In the genomic region with DNA sequence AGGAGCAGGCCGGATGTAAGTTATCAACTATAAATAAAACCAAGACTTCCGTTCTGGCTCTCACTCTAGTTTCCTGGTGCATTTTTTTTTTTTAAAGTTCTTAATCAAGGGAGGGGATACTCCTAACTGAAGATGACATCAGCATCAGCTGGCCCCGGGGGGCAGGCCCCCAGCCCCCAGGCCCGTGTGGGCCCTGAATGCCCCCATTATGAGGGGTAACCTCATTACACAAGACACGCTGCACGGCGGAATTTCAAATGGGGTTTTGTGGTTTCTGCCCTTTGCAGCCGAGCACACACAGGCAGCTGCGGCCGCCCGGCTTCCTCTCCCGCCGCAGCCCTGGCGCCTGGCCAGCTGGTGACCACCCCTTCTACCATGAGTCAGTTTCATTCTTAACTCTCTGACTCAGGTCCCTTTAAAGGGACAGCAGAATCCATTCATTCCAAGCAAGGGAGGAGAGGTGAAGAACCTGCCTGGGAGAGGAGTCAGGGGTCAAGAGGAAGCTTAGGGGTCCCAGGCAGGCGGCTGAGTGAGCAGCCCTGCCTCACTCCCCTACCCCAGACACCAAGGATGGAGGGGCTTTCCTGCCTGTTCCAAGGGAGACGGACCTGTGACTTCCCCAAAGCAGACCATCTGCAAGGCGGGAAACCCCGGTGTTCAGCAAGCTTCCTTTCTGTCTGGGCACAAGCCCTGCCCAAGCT, we compare ENCODE assay signal across 1 cellular context.
TF ChIP-seq lines count a peak whose summit lies in the region.

No MANE protein-coding gene starts in this region.

TF ChIP-seq in K562, 482 proteins besides CTCF, POLR2A, EP300 and RAD21 (continued from another document and continues in another):
- TF ChIP-seq, protein P1, sequence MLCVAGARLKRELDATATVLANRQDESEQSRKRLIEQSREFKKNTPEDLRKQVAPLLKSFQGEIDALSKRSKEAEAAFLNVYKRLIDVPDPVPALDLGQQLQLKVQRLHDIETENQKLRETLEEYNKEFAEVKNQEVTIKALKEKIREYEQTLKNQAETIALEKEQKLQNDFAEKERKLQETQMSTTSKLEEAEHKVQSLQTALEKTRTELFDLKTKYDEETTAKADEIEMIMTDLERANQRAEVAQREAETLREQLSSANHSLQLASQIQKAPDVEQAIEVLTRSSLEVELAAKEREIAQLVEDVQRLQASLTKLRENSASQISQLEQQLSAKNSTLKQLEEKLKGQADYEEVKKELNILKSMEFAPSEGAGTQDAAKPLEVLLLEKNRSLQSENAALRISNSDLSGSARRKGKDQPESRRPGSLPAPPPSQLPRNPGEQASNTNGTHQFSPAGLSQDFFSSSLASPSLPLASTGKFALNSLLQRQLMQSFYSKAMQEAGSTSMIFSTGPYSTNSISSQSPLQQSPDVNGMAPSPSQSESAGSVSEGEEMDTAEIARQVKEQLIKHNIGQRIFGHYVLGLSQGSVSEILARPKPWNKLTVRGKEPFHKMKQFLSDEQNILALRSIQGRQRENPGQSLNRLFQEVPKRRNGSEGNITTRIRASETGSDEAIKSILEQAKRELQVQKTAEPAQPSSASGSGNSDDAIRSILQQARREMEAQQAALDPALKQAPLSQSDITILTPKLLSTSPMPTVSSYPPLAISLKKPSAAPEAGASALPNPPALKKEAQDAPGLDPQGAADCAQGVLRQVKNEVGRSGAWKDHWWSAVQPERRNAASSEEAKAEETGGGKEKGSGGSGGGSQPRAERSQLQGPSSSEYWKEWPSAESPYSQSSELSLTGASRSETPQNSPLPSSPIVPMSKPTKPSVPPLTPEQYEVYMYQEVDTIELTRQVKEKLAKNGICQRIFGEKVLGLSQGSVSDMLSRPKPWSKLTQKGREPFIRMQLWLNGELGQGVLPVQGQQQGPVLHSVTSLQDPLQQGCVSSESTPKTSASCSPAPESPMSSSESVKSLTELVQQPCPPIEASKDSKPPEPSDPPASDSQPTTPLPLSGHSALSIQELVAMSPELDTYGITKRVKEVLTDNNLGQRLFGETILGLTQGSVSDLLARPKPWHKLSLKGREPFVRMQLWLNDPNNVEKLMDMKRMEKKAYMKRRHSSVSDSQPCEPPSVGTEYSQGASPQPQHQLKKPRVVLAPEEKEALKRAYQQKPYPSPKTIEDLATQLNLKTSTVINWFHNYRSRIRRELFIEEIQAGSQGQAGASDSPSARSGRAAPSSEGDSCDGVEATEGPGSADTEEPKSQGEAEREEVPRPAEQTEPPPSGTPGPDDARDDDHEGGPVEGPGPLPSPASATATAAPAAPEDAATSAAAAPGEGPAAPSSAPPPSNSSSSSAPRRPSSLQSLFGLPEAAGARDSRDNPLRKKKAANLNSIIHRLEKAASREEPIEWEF (CRISPR knock-in tag; IDR thresholded peaks at IDR 0.05), result no peak
- TF ChIP-seq LEF1 (IDR thresholded peaks at IDR 0.05) (peak; percentile 81), EHMT2 (IDR thresholded peaks at IDR 0.05) (no peak), HDAC6 (IDR thresholded peaks at IDR 0.05; ENCODE audit: low read depth, low read length) (no peak), EGR1 (conservative IDR thresholded peaks at IDR 0.05) (no peak), TEAD4 (IDR thresholded peaks at IDR 0.05; ENCODE audit: low read length) (peak; percentile 74), TEAD4 (CRISPR knock-in tag; IDR thresholded peaks at IDR 0.05; ENCODE audit: borderline replicate concordance) (no peak), TBP (optimal IDR thresholded peaks at IDR 0.05; ENCODE audit: low read depth, low read length) (peak; percentile 6), KDM4B (IDR thresholded peaks at IDR 0.05; ENCODE audit: borderline replicate concordance in 2 of 2, low read depth in 1 of 2) (no peak), SIX5 (IDR thresholded peaks at IDR 0.05; ENCODE audit: borderline replicate concordance in 1 of 2, insufficient read depth in 1 of 2, low read depth in 1 of 2, low read length in 2 of 2) (no peak), NUFIP1 (IDR thresholded peaks at IDR 0.05; ENCODE audit: partially characterized antibody) (no peak), ZNF589 (CRISPR knock-in tag; IDR thresholded peaks at IDR 0.05; ENCODE audit: low read depth) (peak; percentile 75; the same call in 1 of the 2 replicates), SNRNP70 (optimal IDR thresholded peaks at IDR 0.05; ENCODE audit: low read depth, low read length) (no peak), CHD4 (IDR thresholded peaks at IDR 0.05; ENCODE audit: insufficient read depth, insufficient replicate concordance, low read depth, low read length, poor library complexity, severe bottlenecking) (no peak), SETDB1 (IDR thresholded peaks at IDR 0.05; ENCODE audit: low read length) (no peak), SIN3A (IDR thresholded peaks at IDR 0.05; ENCODE audit: borderline replicate concordance in 2 of 2, control insufficient read depth in 1 of 2, low read depth in 2 of 2, low read length in 2 of 2) (peak; percentile 66 to 70; a peak in 2 of 4 replicates), SMAD4 (CRISPR knock-in tag; conservative IDR thresholded peaks at IDR 0.05) (peak; percentile 84), ZNF830 (CRISPR knock-in tag; IDR thresholded peaks at IDR 0.05) (0 out of 2 replicates have a peak, but pooled peaks have one; percentile 49), NBN (IDR thresholded peaks at IDR 0.05; ENCODE audit: low read depth) (peak; percentile 67; the same call in 1 of the 2 replicates), DMBX1 (CRISPR knock-in tag; IDR thresholded peaks at IDR 0.05; ENCODE audit: borderline replicate concordance) (peak; percentile 58; the same call in 1 of the 2 replicates), ATF7 (IDR thresholded peaks at IDR 0.05) (peak; percentile 93), BRD4 (IDR thresholded peaks at IDR 0.05) (no peak; the same call in 1 of the 2 replicates), ZNF23 (CRISPR knock-in tag; IDR thresholded peaks at IDR 0.05) (no peak), NCOA1 (IDR thresholded peaks at IDR 0.05; ENCODE audit: low read depth) (peak; percentile 42; the same call in 1 of the 2 replicates), ZNF384 (IDR thresholded peaks at IDR 0.05; ENCODE audit: low read depth, low read length) (peak; percentile 87), PML (IDR thresholded peaks at IDR 0.05; ENCODE audit: low read length) (no peak), ETV1 (tag; conservative IDR thresholded peaks at IDR 0.05; ENCODE audit: low read depth) (peak; percentile 98), SMARCE1 (IDR thresholded peaks at IDR 0.05) (peak; percentile 84), TAF9B (IDR thresholded peaks at IDR 0.05; ENCODE audit: partially characterized antibody) (peak; percentile 95), ZC3H8 (IDR thresholded peaks at IDR 0.05) (no peak), MBD2 (IDR thresholded peaks at IDR 0.05; ENCODE audit: borderline replicate concordance, low read depth) (peak; percentile 40; the same call in 1 of the 2 replicates), RCOR1 (IDR thresholded peaks at IDR 0.05; ENCODE audit: borderline replicate concordance in 1 of 2, low read depth in 2 of 2, low read length in 2 of 2) (peak in 1 of 2 experiments; percentile 44; a peak in 1 of 4 replicates), HDAC2 (IDR thresholded peaks at IDR 0.05) (peak; percentile 83; the same call in 1 of the 2 replicates), PTBP1 (IDR thresholded peaks at IDR 0.05; ENCODE audit: low read depth, low read length) (no peak)
- TF ChIP-seq, protein P2, sequence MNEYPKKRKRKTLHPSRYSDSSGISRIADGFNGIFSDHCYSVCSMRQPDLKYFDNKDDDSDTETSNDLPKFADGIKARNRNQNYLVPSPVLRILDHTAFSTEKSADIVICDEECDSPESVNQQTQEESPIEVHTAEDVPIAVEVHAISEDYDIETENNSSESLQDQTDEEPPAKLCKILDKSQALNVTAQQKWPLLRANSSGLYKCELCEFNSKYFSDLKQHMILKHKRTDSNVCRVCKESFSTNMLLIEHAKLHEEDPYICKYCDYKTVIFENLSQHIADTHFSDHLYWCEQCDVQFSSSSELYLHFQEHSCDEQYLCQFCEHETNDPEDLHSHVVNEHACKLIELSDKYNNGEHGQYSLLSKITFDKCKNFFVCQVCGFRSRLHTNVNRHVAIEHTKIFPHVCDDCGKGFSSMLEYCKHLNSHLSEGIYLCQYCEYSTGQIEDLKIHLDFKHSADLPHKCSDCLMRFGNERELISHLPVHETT (CRISPR knock-in tag; conservative IDR thresholded peaks at IDR 0.05 in 1 of 2, IDR thresholded peaks at IDR 0.05 in 1 of 2), result no peak; a peak in 1 of 4 replicates
- TF ChIP-seq, protein P3, sequence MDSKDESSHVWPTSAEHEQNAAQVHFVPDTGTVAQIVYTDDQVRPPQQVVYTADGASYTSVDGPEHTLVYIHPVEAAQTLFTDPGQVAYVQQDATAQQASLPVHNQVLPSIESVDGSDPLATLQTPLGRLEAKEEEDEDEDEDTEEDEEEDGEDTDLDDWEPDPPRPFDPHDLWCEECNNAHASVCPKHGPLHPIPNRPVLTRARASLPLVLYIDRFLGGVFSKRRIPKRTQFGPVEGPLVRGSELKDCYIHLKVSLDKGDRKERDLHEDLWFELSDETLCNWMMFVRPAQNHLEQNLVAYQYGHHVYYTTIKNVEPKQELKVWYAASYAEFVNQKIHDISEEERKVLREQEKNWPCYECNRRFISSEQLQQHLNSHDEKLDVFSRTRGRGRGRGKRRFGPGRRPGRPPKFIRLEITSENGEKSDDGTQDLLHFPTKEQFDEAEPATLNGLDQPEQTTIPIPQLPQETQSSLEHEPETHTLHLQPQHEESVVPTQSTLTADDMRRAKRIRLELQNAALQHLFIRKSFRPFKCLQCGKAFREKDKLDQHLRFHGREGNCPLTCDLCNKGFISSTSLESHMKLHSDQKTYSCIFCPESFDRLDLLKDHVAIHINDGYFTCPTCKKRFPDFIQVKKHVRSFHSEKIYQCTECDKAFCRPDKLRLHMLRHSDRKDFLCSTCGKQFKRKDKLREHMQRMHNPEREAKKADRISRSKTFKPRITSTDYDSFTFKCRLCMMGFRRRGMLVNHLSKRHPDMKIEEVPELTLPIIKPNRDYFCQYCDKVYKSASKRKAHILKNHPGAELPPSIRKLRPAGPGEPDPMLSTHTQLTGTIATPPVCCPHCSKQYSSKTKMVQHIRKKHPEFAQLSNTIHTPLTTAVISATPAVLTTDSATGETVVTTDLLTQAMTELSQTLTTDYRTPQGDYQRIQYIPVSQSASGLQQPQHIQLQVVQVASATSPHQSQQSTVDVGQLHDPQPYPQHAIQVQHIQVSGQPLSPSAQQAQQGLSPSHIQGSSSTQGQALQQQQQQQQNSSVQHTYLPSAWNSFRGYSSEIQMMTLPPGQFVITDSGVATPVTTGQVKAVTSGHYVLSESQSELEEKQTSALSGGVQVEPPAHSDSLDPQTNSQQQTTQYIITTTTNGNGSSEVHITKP (IDR thresholded peaks at IDR 0.05; ENCODE audit: partially characterized antibody), result peak; percentile 80
- TF ChIP-seq, protein P4, sequence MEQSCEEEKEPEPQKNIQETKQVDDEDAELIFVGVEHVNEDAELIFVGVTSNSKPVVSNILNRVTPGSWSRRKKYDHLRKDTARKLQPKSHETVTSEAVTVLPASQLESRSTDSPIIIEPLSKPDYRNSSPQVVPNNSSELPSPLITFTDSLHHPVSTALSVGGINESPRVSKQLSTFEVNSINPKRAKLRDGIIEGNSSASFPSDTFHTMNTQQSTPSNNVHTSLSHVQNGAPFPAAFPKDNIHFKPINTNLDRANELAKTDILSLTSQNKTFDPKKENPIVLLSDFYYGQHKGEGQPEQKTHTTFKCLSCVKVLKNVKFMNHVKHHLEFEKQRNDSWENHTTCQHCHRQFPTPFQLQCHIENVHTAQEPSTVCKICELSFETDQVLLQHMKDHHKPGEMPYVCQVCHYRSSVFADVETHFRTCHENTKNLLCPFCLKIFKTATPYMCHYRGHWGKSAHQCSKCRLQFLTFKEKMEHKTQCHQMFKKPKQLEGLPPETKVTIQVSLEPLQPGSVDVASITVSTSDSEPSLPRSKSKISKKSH (CRISPR knock-in tag; IDR thresholded peaks at IDR 0.05), result no peak
- TF ChIP-seq, protein P5, sequence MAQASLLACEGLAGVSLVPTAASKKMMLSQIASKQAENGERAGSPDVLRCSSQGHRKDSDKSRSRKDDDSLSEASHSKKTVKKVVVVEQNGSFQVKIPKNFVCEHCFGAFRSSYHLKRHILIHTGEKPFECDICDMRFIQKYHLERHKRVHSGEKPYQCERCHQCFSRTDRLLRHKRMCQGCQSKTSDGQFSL (CRISPR knock-in tag; IDR thresholded peaks at IDR 0.05), result no peak
- TF ChIP-seq, protein P5 (tag; IDR thresholded peaks at IDR 0.05), result no peak
- TF ChIP-seq, protein P6, sequence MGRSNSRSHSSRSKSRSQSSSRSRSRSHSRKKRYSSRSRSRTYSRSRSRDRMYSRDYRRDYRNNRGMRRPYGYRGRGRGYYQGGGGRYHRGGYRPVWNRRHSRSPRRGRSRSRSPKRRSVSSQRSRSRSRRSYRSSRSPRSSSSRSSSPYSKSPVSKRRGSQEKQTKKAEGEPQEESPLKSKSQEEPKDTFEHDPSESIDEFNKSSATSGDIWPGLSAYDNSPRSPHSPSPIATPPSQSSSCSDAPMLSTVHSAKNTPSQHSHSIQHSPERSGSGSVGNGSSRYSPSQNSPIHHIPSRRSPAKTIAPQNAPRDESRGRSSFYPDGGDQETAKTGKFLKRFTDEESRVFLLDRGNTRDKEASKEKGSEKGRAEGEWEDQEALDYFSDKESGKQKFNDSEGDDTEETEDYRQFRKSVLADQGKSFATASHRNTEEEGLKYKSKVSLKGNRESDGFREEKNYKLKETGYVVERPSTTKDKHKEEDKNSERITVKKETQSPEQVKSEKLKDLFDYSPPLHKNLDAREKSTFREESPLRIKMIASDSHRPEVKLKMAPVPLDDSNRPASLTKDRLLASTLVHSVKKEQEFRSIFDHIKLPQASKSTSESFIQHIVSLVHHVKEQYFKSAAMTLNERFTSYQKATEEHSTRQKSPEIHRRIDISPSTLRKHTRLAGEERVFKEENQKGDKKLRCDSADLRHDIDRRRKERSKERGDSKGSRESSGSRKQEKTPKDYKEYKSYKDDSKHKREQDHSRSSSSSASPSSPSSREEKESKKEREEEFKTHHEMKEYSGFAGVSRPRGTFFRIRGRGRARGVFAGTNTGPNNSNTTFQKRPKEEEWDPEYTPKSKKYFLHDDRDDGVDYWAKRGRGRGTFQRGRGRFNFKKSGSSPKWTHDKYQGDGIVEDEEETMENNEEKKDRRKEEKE (IDR thresholded peaks at IDR 0.05; ENCODE audit: borderline replicate concordance in 1 of 2, control insufficient read depth in 1 of 2, low read depth in 2 of 2, low read length in 1 of 2), result 0 out of 4 replicates have a peak, but pooled peaks of 1 of the 2 experiments have one; percentile 57
- TF ChIP-seq, protein P7, sequence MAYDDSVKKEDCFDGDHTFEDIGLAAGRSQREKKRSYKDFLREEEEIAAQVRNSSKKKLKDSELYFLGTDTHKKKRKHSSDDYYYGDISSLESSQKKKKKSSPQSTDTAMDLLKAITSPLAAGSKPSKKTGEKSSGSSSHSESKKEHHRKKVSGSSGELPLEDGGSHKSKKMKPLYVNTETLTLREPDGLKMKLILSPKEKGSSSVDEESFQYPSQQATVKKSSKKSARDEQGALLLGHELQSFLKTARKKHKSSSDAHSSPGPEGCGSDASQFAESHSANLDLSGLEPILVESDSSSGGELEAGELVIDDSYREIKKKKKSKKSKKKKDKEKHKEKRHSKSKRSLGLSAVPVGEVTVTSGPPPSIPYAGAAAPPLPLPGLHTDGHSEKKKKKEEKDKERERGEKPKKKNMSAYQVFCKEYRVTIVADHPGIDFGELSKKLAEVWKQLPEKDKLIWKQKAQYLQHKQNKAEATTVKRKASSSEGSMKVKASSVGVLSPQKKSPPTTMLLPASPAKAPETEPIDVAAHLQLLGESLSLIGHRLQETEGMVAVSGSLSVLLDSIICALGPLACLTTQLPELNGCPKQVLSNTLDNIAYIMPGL (CRISPR knock-in tag; IDR thresholded peaks at IDR 0.05), result no peak
